Comparison of ENCODE assay signal across 21 cellular contexts in genomic region chr14:71431169-71431525, GRCh38.
"Had no signal": no experiment of that assay in that cellular context is flagged by ENCODE, and none has a peak within 500 bp of the region (broad histone marks: within the 10 kb centered on the region; RNA-seq: fewer than 3 reads in every experiment).

No MANE protein-coding gene starts in this region.

- H2AFZ ChIP-seq: parathyroid adenoma had no signal

- H3K4me3 ChIP-seq: esophagus squamous epithelium, left lung, mucosa of descending colon, thoracic aorta had no signal

- H3K27ac Mint-ChIP-seq: activated CD8-positive, alpha-beta T cell treated with anti-CD3 and anti-CD28 coated beads, Interleukin-2, amount 10 ng/mL, durations not matched to agents 7 days and 5 days; activated naive CD8-positive, alpha-beta T cell treated with anti-CD3 and anti-CD28 coated beads for 36 hours had no signal

- H3K9me3 ChIP-seq: mucosa of descending colon, neutrophil, thoracic aorta had no signal

- H3K9ac ChIP-seq: parathyroid adenoma had no signal

- DNase-seq: activated CD4-positive, alpha-beta T cell treated with anti-CD3 and anti-CD28 coated beads for 48 hours; activated CD8-positive, alpha-beta memory T cell treated with anti-CD3 and anti-CD28 coated beads, Interleukin-2, amount 50 U/mL, for 4 hours; activated CD8-positive, alpha-beta T cell treated with anti-CD3 and anti-CD28 coated beads, Interleukin-2, amount 10 ng/mL, durations not matched to agents 7 days and 5 days; activated gamma-delta T cell; activated naive CD8-positive, alpha-beta T cell treated with anti-CD3 and anti-CD28 coated beads for 36 hours; activated T-cell treated with anti-CD3 and anti-CD28 coated beads, Interleukin-2, amount 50 U/mL, for 48 hours; brain microvascular endothelial cell; cortex of kidney; effector CD8-positive, alpha-beta T cell; esophagus squamous epithelium; hippocampal formation; kidney; left lung; mucosa of descending colon; naive thymus-derived CD8-positive, alpha-beta T cell; stimulated activated CD4-positive, alpha-beta T cell treated with anti-CD3 and anti-CD28 coated beads, Interleukin-1b, Interleukin-23, amount 100 ng/mL, for 48 hours had no signal

- ATAC-seq: activated CD8-positive, alpha-beta T cell treated with anti-CD3 and anti-CD28 coated beads, Interleukin-2, amount 10 ng/mL, durations not matched to agents 7 days and 5 days; left lung; mucosa of descending colon; naive thymus-derived CD8-positive, alpha-beta T cell had no signal

- H3K36me3 ChIP-seq: brain microvascular endothelial cell, esophagus squamous epithelium, neutrophil, thoracic aorta had no signal

- H3K4me3 Mint-ChIP-seq: activated CD8-positive, alpha-beta T cell treated with anti-CD3 and anti-CD28 coated beads, Interleukin-2, amount 10 ng/mL, durations not matched to agents 7 days and 5 days; activated naive CD8-positive, alpha-beta T cell treated with anti-CD3 and anti-CD28 coated beads for 36 hours; naive thymus-derived CD8-positive, alpha-beta T cell had no signal

- H3K27ac ChIP-seq: brain microvascular endothelial cell, esophagus squamous epithelium, left lung, neutrophil, parathyroid adenoma, thoracic aorta, VCaP had no signal

- H3K27me3 Mint-ChIP-seq: activated naive CD8-positive, alpha-beta T cell treated with anti-CD3 and anti-CD28 coated beads for 36 hours; naive thymus-derived CD8-positive, alpha-beta T cell had no signal

- FAIRE-seq: endothelial cell of umbilical vein, kidney had no signal

- H3K4me1 ChIP-seq: esophagus squamous epithelium, left lung, parathyroid adenoma had no signal

- H3K27me3 ChIP-seq: brain microvascular endothelial cell, esophagus squamous epithelium, left lung, neutrophil had no signal
